In genomic region chr6:11535801-11536230, GRCh38 we compare ENCODE assay signal across 1 cellular context.
TF ChIP-seq lines count a peak whose summit lies in the region.

No MANE protein-coding gene starts in this region.

TF ChIP-seq in SK-N-SH, 30 proteins besides CTCF, POLR2A, EP300 and RAD21 (continued from another document):
- TF ChIP-seq IRF3 (IDR thresholded peaks at IDR 0.05; ENCODE audit: low read depth, low read length): no peak
- TF ChIP-seq MEF2A (IDR thresholded peaks at IDR 0.05; ENCODE audit: borderline replicate concordance, low read depth): no peak
- TF ChIP-seq SMC3 (IDR thresholded peaks at IDR 0.05; ENCODE audit: low read depth, low read length): no peak
- 0 out of 2 replicates have a peak, but pooled peaks have one; percentile 9 for TF ChIP-seq TCF12 (IDR thresholded peaks at IDR 0.05)
- no peak for TF ChIP-seq PBX3 (IDR thresholded peaks at IDR 0.05)
- no peak for TF ChIP-seq RFX5 (IDR thresholded peaks at IDR 0.05; ENCODE audit: low read length)
- no peak for TF ChIP-seq EZH2phosphoT487 (IDR thresholded peaks at IDR 0.05; ENCODE audit: borderline replicate concordance, low read depth)
- no peak for TF ChIP-seq RXRA (IDR thresholded peaks at IDR 0.05; ENCODE audit: borderline replicate concordance, low read depth)
- no peak for TF ChIP-seq NRF1 (IDR thresholded peaks at IDR 0.05; ENCODE audit: low read depth, low read length)
- no peak for TF ChIP-seq USF2 (IDR thresholded peaks at IDR 0.05; ENCODE audit: borderline replicate concordance, low read depth, low read length)
- TF ChIP-seq TAF1 (IDR thresholded peaks at IDR 0.05; ENCODE audit: borderline replicate concordance, low read depth, low read length): no peak
TF ChIP-seq in SK-N-SH: peak in this region for 6.
